1 cellular context compared by ENCODE assay signal in genomic region chr2:191013876-191014652, GRCh38.
A peak's percentile ranks its signal among the peaks of the same experiment; 100 is the strongest.
TF ChIP-seq lines count a peak whose summit lies in the region.

TSS of gene STAT1 (minus strand) at chr2:191014171. CDS start at chr2:191010003, 4,168 bp downstream.

TF ChIP-seq in HepG2, 621 proteins besides CTCF, POLR2A, EP300 and RAD21 (continued from another document and continues in another):
- TF ChIP-seq ZNF660 (CRISPR knock-in tag; IDR thresholded peaks at IDR 0.05; ENCODE audit: borderline replicate concordance, low read depth) (no peak; the same call in 1 of the 2 replicates), SALL1 (CRISPR knock-in tag; IDR thresholded peaks at IDR 0.05) (peak; percentile 96), IKZF1 (IDR thresholded peaks at IDR 0.05) (no peak), SP1 (IDR thresholded peaks at IDR 0.05) (no peak), SP1 (CRISPR knock-in tag; IDR thresholded peaks at IDR 0.05) (peak; percentile 97), RNF2 (conservative IDR thresholded peaks at IDR 0.05; ENCODE audit: low read depth) (peak; percentile 93; the same call in 1 of the 2 replicates), ZSCAN22 (CRISPR knock-in tag; IDR thresholded peaks at IDR 0.05) (peak; percentile 67; the same call in 1 of the 2 replicates), ZBTB43 (CRISPR knock-in tag; conservative IDR thresholded peaks at IDR 0.05) (0 out of 2 replicates have a peak, but pooled peaks have one; percentile 57), THAP11 (CRISPR knock-in tag; IDR thresholded peaks at IDR 0.05) (peak; percentile 96), NR2C2 (CRISPR knock-in tag; IDR thresholded peaks at IDR 0.05; ENCODE audit: borderline replicate concordance) (peak; percentile 87), ETV5 (CRISPR knock-in tag; IDR thresholded peaks at IDR 0.05; ENCODE audit: borderline replicate concordance) (peak; percentile 99), HMGXB4 (CRISPR knock-in tag; IDR thresholded peaks at IDR 0.05; ENCODE audit: borderline replicate concordance in 1 of 2, low read depth in 1 of 2) (peak in 1 of 2 experiments; percentile 94; a peak in 2 of 4 replicates), ZNF557 (CRISPR knock-in tag; IDR thresholded peaks at IDR 0.05) (no peak), SOX5 (CRISPR knock-in tag; IDR thresholded peaks at IDR 0.05; ENCODE audit: borderline replicate concordance) (peak; percentile 85), TRAFD1 (CRISPR knock-in tag; IDR thresholded peaks at IDR 0.05; ENCODE audit: borderline replicate concordance) (no peak), ZNF704 (CRISPR knock-in tag; IDR thresholded peaks at IDR 0.05; ENCODE audit: borderline replicate concordance) (no peak; the same call in 1 of the 2 replicates), ZNF775 (CRISPR knock-in tag; IDR thresholded peaks at IDR 0.05; ENCODE audit: borderline replicate concordance) (no peak; the same call in 1 of the 2 replicates), ZBTB42 (CRISPR knock-in tag; IDR thresholded peaks at IDR 0.05) (peak; percentile 93), SNAPC2 (CRISPR knock-in tag; IDR thresholded peaks at IDR 0.05) (peak; percentile 76), HHEX (CRISPR knock-in tag; IDR thresholded peaks at IDR 0.05) (no peak), ZFAT (CRISPR knock-in tag; conservative IDR thresholded peaks at IDR 0.05) (no peak), EED (CRISPR knock-in tag; IDR thresholded peaks at IDR 0.05) (peak; percentile 58), ZNF878 (CRISPR knock-in tag; IDR thresholded peaks at IDR 0.05) (peak; percentile 98), YY1 (IDR thresholded peaks at IDR 0.05; ENCODE audit: insufficient read depth, insufficient replicate concordance, low read depth, low read length) (peak; percentile 85), ZNF124 (CRISPR knock-in tag; IDR thresholded peaks at IDR 0.05) (peak; percentile 96; the same call in 1 of the 2 replicates), LBX2 (CRISPR knock-in tag; IDR thresholded peaks at IDR 0.05; ENCODE audit: borderline replicate concordance) (no peak; the same call in 1 of the 2 replicates), ZNF362 (CRISPR knock-in tag; IDR thresholded peaks at IDR 0.05; ENCODE audit: borderline replicate concordance) (peak; percentile 18; the same call in 1 of the 2 replicates), EEA1 (CRISPR knock-in tag; IDR thresholded peaks at IDR 0.05; ENCODE audit: borderline replicate concordance) (peak; percentile 88; the same call in 1 of the 2 replicates), ZNF337 (CRISPR knock-in tag; IDR thresholded peaks at IDR 0.05; ENCODE audit: borderline replicate concordance, low read depth) (no peak), ZNF674 (CRISPR knock-in tag; IDR thresholded peaks at IDR 0.05; ENCODE audit: low read depth) (no peak), ZSCAN12 (CRISPR knock-in tag; IDR thresholded peaks at IDR 0.05) (no peak), NFYC (CRISPR knock-in tag; IDR thresholded peaks at IDR 0.05) (peak; percentile 97), HIC2 (CRISPR knock-in tag; IDR thresholded peaks at IDR 0.05; ENCODE audit: low read depth) (peak; percentile 36; the same call in 1 of the 2 replicates), KMT2A (CRISPR knock-in tag; IDR thresholded peaks at IDR 0.05) (peak; percentile 100), SP140L (CRISPR knock-in tag; IDR thresholded peaks at IDR 0.05; ENCODE audit: borderline replicate concordance) (peak; percentile 99; the same call in 1 of the 2 replicates), THYN1 (CRISPR knock-in tag; IDR thresholded peaks at IDR 0.05; ENCODE audit: borderline replicate concordance, low read depth) (no peak)
- TF ChIP-seq, protein P1, sequence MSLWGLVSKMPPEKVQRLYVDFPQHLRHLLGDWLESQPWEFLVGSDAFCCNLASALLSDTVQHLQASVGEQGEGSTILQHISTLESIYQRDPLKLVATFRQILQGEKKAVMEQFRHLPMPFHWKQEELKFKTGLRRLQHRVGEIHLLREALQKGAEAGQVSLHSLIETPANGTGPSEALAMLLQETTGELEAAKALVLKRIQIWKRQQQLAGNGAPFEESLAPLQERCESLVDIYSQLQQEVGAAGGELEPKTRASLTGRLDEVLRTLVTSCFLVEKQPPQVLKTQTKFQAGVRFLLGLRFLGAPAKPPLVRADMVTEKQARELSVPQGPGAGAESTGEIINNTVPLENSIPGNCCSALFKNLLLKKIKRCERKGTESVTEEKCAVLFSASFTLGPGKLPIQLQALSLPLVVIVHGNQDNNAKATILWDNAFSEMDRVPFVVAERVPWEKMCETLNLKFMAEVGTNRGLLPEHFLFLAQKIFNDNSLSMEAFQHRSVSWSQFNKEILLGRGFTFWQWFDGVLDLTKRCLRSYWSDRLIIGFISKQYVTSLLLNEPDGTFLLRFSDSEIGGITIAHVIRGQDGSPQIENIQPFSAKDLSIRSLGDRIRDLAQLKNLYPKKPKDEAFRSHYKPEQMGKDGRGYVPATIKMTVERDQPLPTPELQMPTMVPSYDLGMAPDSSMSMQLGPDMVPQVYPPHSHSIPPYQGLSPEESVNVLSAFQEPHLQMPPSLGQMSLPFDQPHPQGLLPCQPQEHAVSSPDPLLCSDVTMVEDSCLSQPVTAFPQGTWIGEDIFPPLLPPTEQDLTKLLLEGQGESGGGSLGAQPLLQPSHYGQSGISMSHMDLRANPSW (CRISPR knock-in tag; IDR thresholded peaks at IDR 0.05; ENCODE audit: borderline replicate concordance) = peak; percentile 99
- TF ChIP-seq, protein P2, sequence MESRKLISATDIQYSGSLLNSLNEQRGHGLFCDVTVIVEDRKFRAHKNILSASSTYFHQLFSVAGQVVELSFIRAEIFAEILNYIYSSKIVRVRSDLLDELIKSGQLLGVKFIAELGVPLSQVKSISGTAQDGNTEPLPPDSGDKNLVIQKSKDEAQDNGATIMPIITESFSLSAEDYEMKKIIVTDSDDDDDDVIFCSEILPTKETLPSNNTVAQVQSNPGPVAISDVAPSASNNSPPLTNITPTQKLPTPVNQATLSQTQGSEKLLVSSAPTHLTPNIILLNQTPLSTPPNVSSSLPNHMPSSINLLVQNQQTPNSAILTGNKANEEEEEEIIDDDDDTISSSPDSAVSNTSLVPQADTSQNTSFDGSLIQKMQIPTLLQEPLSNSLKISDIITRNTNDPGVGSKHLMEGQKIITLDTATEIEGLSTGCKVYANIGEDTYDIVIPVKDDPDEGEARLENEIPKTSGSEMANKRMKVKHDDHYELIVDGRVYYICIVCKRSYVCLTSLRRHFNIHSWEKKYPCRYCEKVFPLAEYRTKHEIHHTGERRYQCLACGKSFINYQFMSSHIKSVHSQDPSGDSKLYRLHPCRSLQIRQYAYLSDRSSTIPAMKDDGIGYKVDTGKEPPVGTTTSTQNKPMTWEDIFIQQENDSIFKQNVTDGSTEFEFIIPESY (CRISPR knock-in tag; IDR thresholded peaks at IDR 0.05) = no peak
- TF ChIP-seq, protein P3, sequence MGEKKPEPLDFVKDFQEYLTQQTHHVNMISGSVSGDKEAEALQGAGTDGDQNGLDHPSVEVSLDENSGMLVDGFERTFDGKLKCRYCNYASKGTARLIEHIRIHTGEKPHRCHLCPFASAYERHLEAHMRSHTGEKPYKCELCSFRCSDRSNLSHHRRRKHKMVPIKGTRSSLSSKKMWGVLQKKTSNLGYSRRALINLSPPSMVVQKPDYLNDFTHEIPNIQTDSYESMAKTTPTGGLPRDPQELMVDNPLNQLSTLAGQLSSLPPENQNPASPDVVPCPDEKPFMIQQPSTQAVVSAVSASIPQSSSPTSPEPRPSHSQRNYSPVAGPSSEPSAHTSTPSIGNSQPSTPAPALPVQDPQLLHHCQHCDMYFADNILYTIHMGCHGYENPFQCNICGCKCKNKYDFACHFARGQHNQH (CRISPR knock-in tag; IDR thresholded peaks at IDR 0.05) = peak; percentile 96
- TF ChIP-seq, protein P4, sequence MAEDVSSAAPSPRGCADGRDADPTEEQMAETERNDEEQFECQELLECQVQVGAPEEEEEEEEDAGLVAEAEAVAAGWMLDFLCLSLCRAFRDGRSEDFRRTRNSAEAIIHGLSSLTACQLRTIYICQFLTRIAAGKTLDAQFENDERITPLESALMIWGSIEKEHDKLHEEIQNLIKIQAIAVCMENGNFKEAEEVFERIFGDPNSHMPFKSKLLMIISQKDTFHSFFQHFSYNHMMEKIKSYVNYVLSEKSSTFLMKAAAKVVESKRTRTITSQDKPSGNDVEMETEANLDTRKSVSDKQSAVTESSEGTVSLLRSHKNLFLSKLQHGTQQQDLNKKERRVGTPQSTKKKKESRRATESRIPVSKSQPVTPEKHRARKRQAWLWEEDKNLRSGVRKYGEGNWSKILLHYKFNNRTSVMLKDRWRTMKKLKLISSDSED (CRISPR knock-in tag; IDR thresholded peaks at IDR 0.05) = 0 out of 2 replicates have a peak, but pooled peaks have one; percentile 20
- TF ChIP-seq, protein P5, sequence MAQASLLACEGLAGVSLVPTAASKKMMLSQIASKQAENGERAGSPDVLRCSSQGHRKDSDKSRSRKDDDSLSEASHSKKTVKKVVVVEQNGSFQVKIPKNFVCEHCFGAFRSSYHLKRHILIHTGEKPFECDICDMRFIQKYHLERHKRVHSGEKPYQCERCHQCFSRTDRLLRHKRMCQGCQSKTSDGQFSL (CRISPR knock-in tag; IDR thresholded peaks at IDR 0.05) = no peak
